In genomic region chr12:9244894-9245293, GRCh38 we compare ENCODE assay signal across 1 cellular context.
TF ChIP-seq lines count a peak whose summit lies in the region.

No MANE protein-coding gene starts in this region.

TF ChIP-seq in SK-N-SH, 30 proteins besides CTCF, POLR2A, EP300 and RAD21 (continued from another document):
- TF ChIP-seq REST (IDR thresholded peaks at IDR 0.05; ENCODE audit: low read depth, low read length): no peak
- no peak for TF ChIP-seq ZBTB33 (IDR thresholded peaks at IDR 0.05; ENCODE audit: borderline replicate concordance, low read depth)
- no peak for TF ChIP-seq RXRA (IDR thresholded peaks at IDR 0.05; ENCODE audit: borderline replicate concordance, low read depth)
- TF ChIP-seq CHD2 (IDR thresholded peaks at IDR 0.05; ENCODE audit: low read length, partially characterized antibody): no peak
